In genomic region chr5:157219491-157220271, GRCh38 we compare ENCODE assay signal across 12 cellular contexts. TPM values are rescaled to one million over a fixed set of nuclear protein-coding genes. Genes with fewer than 3 reads are reported as not detected.
A peak's percentile ranks its signal among the peaks of the same experiment; 100 is the strongest.
DNase-seq lines count a peak whose midpoint lies in the region; ATAC-seq and TF ChIP-seq lines count a peak whose summit lies in the region.
"Had no signal": no experiment of that assay in that cellular context is flagged by ENCODE, and none has a peak within 500 bp of the region (broad histone marks: within the 10 kb centered on the region; RNA-seq: fewer than 3 reads in every experiment).

No MANE protein-coding gene starts in this region.

- POLR2A ChIA-PET in CD4-positive, alpha-beta memory T cell (lab: Charles Lee; ENCODE audit: partially characterized antibody): interaction anchor here (0.7 to 27.5 kb wide), 10 partner anchors 9 to 77 kb away, joined by 3 to 1020 read pairs (median 4); partner anchors contain the start of genes ITK and MED7

- DNase-seq in CD4-positive, alpha-beta memory T cell: no peak
- peak; percentile 39 for DNase-seq in activated naive CD4-positive, alpha-beta T cell treated with anti-CD3 and anti-CD28 coated beads, Interleukin-2, amount 10 ng/mL, durations not matched to agents 7 days and 5 days
- DNase-seq in NCI-H446 (lab: John Stamatoyannopoulos, UW): no peak
- DNase-seq in Calu3: no peak
- no peak for DNase-seq in right lobe of liver
- no peak for DNase-seq in MG63
- DNase-seq: COR-L47, cortex of kidney had no signal

- peak overlapping the region; percentile 44 for H3K27ac ChIP-seq in CD4-positive, alpha-beta memory T cell (ENCODE audit: low read depth, low read length)
- H3K27ac ChIP-seq in right lobe of liver: no peak overlapping the region

- BruUV-seq in Calu3 (replicated peaks; lab: Mats Ljungman, UMichigan): no TSS peak

- WGBS in right lobe of liver (ENCODE audit: insufficient coverage, low coverage, low lambda C conversion rate, missing lambda C conversion rate): 60% methylated on average over 9 of the region's 9 CpGs

- peak overlapping the region; percentile 87 to 96 (median 93) for H3K27ac Mint-ChIP-seq in CD4-positive, alpha-beta memory T cell
- peak overlapping the region; percentile 94 for H3K27ac Mint-ChIP-seq in activated naive CD4-positive, alpha-beta T cell treated with anti-CD3 and anti-CD28 coated beads, Interleukin-2, amount 10 ng/mL, durations not matched to agents 7 days and 5 days
- H3K27ac Mint-ChIP-seq in Calu3 (ENCODE audit: unreplicated experiment): no peak overlapping the region
- H3K27ac Mint-ChIP-seq: memory B cell had no signal

- H3K36me3 Mint-ChIP-seq in CD4-positive, alpha-beta memory T cell: peaks cover 83 to 86% of the 10 kb centered on the region in 2 donors
- H3K36me3 Mint-ChIP-seq in activated naive CD4-positive, alpha-beta T cell treated with anti-CD3 and anti-CD28 coated beads, Interleukin-2, amount 10 ng/mL, durations not matched to agents 7 days and 5 days: peaks cover 91% of the 10 kb centered on the region
- no peaks in the 10 kb centered on the region for H3K36me3 Mint-ChIP-seq in Calu3 (ENCODE audit: insufficient read depth, unreplicated experiment)
- H3K36me3 Mint-ChIP-seq: memory B cell had no signal

- no peaks in the 10 kb centered on the region for H3K9me3 Mint-ChIP-seq in CD4-positive, alpha-beta memory T cell
- no peaks in the 10 kb centered on the region for H3K9me3 Mint-ChIP-seq in activated naive CD4-positive, alpha-beta T cell treated with anti-CD3 and anti-CD28 coated beads, Interleukin-2, amount 10 ng/mL, durations not matched to agents 7 days and 5 days
- no peaks in the 10 kb centered on the region for H3K9me3 Mint-ChIP-seq in Calu3 (ENCODE audit: low read depth, unreplicated experiment)
- H3K9me3 Mint-ChIP-seq: memory B cell had no signal

- CTCF ChIA-PET in CD4-positive, alpha-beta memory T cell (lab: Charles Lee; ENCODE audit: partially characterized antibody): interaction anchor here (0.7 to 6.9 kb wide), 6 partner anchors 16 to 71 kb away, joined by 3 to 33 read pairs (median 4); no protein-coding TSS in a partner anchor
- CTCF ChIA-PET in activated naive CD4-positive, alpha-beta T cell treated with anti-CD3 and anti-CD28 coated beads, Interleukin-2, amount 10 ng/mL, durations not matched to agents 7 days and 5 days (lab: Charles Lee): interaction anchor here (1.1 to 6.3 kb wide), 3 partner anchors 33 to 70 kb away, joined by 6 to 36 read pairs (median 7); partner anchors contain the start of gene ITK
- CTCF ChIA-PET in Calu3 (lab: Charles Lee): interaction anchor here (0.5 kb wide), 1 partner anchor 12 kb away, joined by 3 read pairs; no protein-coding TSS in a partner anchor

- no peaks in the 10 kb centered on the region for H3K27me3 Mint-ChIP-seq in CD4-positive, alpha-beta memory T cell
- no peaks in the 10 kb centered on the region for H3K27me3 Mint-ChIP-seq in activated naive CD4-positive, alpha-beta T cell treated with anti-CD3 and anti-CD28 coated beads, Interleukin-2, amount 10 ng/mL, durations not matched to agents 7 days and 5 days
- H3K27me3 Mint-ChIP-seq in Calu3 (ENCODE audit: unreplicated experiment): no peaks in the 10 kb centered on the region

- H3K9me3 ChIP-seq in CD4-positive, alpha-beta memory T cell (ENCODE audit: control insufficient read depth in 1 of 2, low read length in 2 of 2): no peaks in the 10 kb centered on the region
- H3K9me3 ChIP-seq in right lobe of liver (no peaks in the 10 kb centered on the region), MG63 (no peaks in the 10 kb centered on the region)

- TF ChIP-seq CTCF in Calu3 (IDR thresholded peaks at IDR 0.05; ENCODE audit: unreplicated experiment) (no peak), right lobe of liver (IDR thresholded peaks at IDR 0.05) (no peak)

- peak overlapping the region in 7 of 8 donors; percentile 57 to 76 (median 67) for H3K4me3 Mint-ChIP-seq in CD4-positive, alpha-beta memory T cell
- H3K4me3 Mint-ChIP-seq in activated naive CD4-positive, alpha-beta T cell treated with anti-CD3 and anti-CD28 coated beads, Interleukin-2, amount 10 ng/mL, durations not matched to agents 7 days and 5 days: peak overlapping the region; percentile 56
- H3K4me3 Mint-ChIP-seq in Calu3 (ENCODE audit: low read depth, unreplicated experiment): no peak overlapping the region
- H3K4me3 Mint-ChIP-seq: memory B cell had no signal

- H3K4me1 Mint-ChIP-seq in CD4-positive, alpha-beta memory T cell: peaks cover 71 to 85% (median 81%) of the 10 kb centered on the region in 4 donors
- H3K4me1 Mint-ChIP-seq in activated naive CD4-positive, alpha-beta T cell treated with anti-CD3 and anti-CD28 coated beads, Interleukin-2, amount 10 ng/mL, durations not matched to agents 7 days and 5 days: peaks cover 95% of the 10 kb centered on the region
- H3K4me1 Mint-ChIP-seq in Calu3 (ENCODE audit: low read depth, unreplicated experiment): peaks cover 16% of the 10 kb centered on the region

- ATAC-seq in GM19328 (IDR thresholded peaks at IDR 0.05; ENCODE audit: unreplicated experiment) (peak; percentile 51), HG03060 (IDR thresholded peaks at IDR 0.05; ENCODE audit: low read depth, unreplicated experiment) (peak; percentile 39), right lobe of liver (no peak)
- ATAC-seq: K562 had no signal

- no peak for TF ChIP-seq POLR2A in right lobe of liver (IDR thresholded peaks at IDR 0.05)

- H3K4me1 ChIP-seq in CD4-positive, alpha-beta memory T cell (ENCODE audit: insufficient read depth, low read length): peaks cover 98% of the 10 kb centered on the region
- H3K4me1 ChIP-seq in right lobe of liver: no peaks in the 10 kb centered on the region

- peaks cover 67% of the 10 kb centered on the region for H3K36me3 ChIP-seq in CD4-positive, alpha-beta memory T cell (ENCODE audit: insufficient read depth, low read length)
- H3K36me3 ChIP-seq in right lobe of liver (no peaks in the 10 kb centered on the region), MG63 (no peaks in the 10 kb centered on the region)

- no peaks in the 10 kb centered on the region for H3K27me3 ChIP-seq in CD4-positive, alpha-beta memory T cell (ENCODE audit: insufficient read depth, low read length)
- H3K27me3 ChIP-seq in right lobe of liver: no peaks in the 10 kb centered on the region
- H3K27me3 ChIP-seq in MG63: peaks cover 3% of the 10 kb centered on the region

- intact Hi-C loops in CD4-positive, alpha-beta memory T cell (cut with micrococcal nuclease): loop anchor here (5.0 kb wide), 1 partner anchor 33 kb away; no protein-coding TSS in a partner anchor
- intact Hi-C loops in Calu3 (cut with micrococcal nuclease; ENCODE audit: unreplicated experiment): no loop called here
- intact Hi-C loops in right lobe of liver (cut with DNase I): no loop called here

- H3K4me3 ChIP-seq in CD4-positive, alpha-beta memory T cell (ENCODE audit: low read length in 2 of 2): no peak overlapping the region
- no peak overlapping the region for H3K4me3 ChIP-seq in right lobe of liver
- H3K4me3 ChIP-seq in MG63: no peak overlapping the region
- H3K4me3 ChIP-seq: K562 had no signal

RNA-seq across cellular contexts. Expression of gene ITK, which starts 39.0 kb away (rescaled TPM):
- 100 to 1,000 TPM; 398 to 421 TPM for total RNA-seq in CD4-positive, alpha-beta memory T cell
- polyA plus RNA-seq in CD4-positive, alpha-beta memory T cell: 100 to 1,000 TPM; 141 to 178 TPM
- total RNA-seq in Calu3 (2022) (not detected in 2 replicates), right lobe of liver (1 to 10 TPM in 2 of 6 experiments, under 1 TPM in 4; 0.35 to 1.2 (median 0.74) TPM)
- not detected in 2 replicates for total RNA-seq in MG63 (2014; rRNA removed; shearing (Covaris generic); ENCODE audit: low replicate concordance)
- polyA plus RNA-seq: K562 had no signal

RNA-seq across cellular contexts. Expression of gene CYFIP2, which starts 46.2 kb away (rescaled TPM):
- 100 to 1,000 TPM; 317 to 325 TPM for total RNA-seq in CD4-positive, alpha-beta memory T cell
- 100 to 1,000 TPM; 432 to 516 TPM for polyA plus RNA-seq in CD4-positive, alpha-beta memory T cell
- 37.8 and 38.8 TPM in 2 replicates for total RNA-seq in Calu3 (2022)
- 10 to 100 TPM; 20.6 to 89.1 (median 49.6) TPM for total RNA-seq in right lobe of liver
- 4.4 and 5.0 TPM in 2 replicates for total RNA-seq in MG63 (2014; rRNA removed; shearing (Covaris generic); ENCODE audit: low replicate concordance)

RNA-seq across cellular contexts. Expression of gene GARIN3, which starts 53.6 kb away (rescaled TPM):
- not detected for total RNA-seq in CD4-positive, alpha-beta memory T cell
- not detected for polyA plus RNA-seq in CD4-positive, alpha-beta memory T cell
- total RNA-seq in Calu3 (2022) (not detected in 2 replicates), right lobe of liver (not detected)
- not detected in 2 replicates for total RNA-seq in MG63 (2014; rRNA removed; shearing (Covaris generic); ENCODE audit: low replicate concordance)
- total RNA-seq: K562 had no signal
- polyA plus RNA-seq: K562 had no signal

Comparison
In these comparisons a context has a peak if more than half of its experiments do, and no peak if none do; other contexts are left out.
1. ATAC-seq: peak in GM19328 (single experiment) and HG03060 (single experiment); none in right lobe of liver (0 of 4).
2. RNA of gene ITK, which starts 39.0 kb away (total RNA-seq): 398 to 421 TPM in CD4-positive, alpha-beta memory T cell; 0.35 to 1.2 TPM in right lobe of liver, not detected in Calu3 and not detected in MG63; every median in the first group is over 100 times any median in the second.